ENCODE assay signal across 1 cellular context in the genomic region with DNA sequence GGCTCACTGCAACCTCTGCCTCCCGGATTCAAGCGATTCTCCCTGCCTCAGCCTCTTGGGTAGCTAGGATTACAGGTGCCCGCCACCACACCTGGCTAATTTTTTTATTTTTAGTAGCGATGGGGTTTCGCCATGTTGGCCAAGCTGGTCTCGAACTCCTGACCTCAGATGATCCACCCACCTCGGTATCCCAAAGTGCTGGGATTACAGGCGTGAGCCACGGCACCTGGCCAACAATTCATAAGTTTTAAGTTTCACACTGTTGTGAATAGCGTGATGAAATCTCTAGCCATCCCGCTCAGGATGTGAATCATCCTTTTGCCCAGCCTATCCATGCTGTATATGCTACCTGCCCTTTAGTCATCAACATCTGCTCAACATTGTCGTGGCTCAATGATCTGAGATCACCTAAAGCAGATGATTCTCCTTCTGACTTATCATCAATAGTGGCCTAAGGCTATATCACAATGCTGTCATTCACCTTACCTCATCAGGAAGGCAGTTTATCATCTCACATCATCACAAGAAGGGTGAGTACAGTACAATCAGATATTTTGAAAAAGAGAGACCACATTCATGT.
A peak's percentile ranks its signal among the peaks of the same experiment; 100 is the strongest.
TF ChIP-seq lines count a peak whose summit lies in the region.

No MANE protein-coding gene starts in this region.

TF ChIP-seq in HepG2, 621 proteins besides CTCF, POLR2A, EP300 and RAD21 (continues in another document):
- TF ChIP-seq HNRNPUL1 (IDR thresholded peaks at IDR 0.05; ENCODE audit: low read depth, low read length) (no peak), ZSCAN31 (CRISPR knock-in tag; IDR thresholded peaks at IDR 0.05; ENCODE audit: low read depth) (no peak), STAG1 (CRISPR knock-in tag; IDR thresholded peaks at IDR 0.05) (no peak), CEBPB (IDR thresholded peaks at IDR 0.05; ENCODE audit: borderline replicate concordance, low read depth, low read length) (0 out of 2 replicates have a peak, but pooled peaks have one; percentile 34), HNF4A (CRISPR knock-in tag; IDR thresholded peaks at IDR 0.05) (no peak), HMG20A (CRISPR knock-in tag; IDR thresholded peaks at IDR 0.05; ENCODE audit: borderline replicate concordance) (no peak), HOXA7 (CRISPR knock-in tag; IDR thresholded peaks at IDR 0.05) (no peak), ZIK1 (CRISPR knock-in tag; IDR thresholded peaks at IDR 0.05; ENCODE audit: borderline replicate concordance, low read depth) (no peak), ZNF780A (CRISPR knock-in tag; IDR thresholded peaks at IDR 0.05) (no peak), ZBTB38 (CRISPR knock-in tag; IDR thresholded peaks at IDR 0.05) (peak; percentile 67), ZNF10 (CRISPR knock-in tag; IDR thresholded peaks at IDR 0.05; ENCODE audit: borderline replicate concordance, low read depth) (no peak), NFYB (CRISPR knock-in tag; IDR thresholded peaks at IDR 0.05) (no peak), TAF15 (IDR thresholded peaks at IDR 0.05; ENCODE audit: low read depth, low read length, poor library complexity, severe bottlenecking) (no peak), NFKB2 (CRISPR knock-in tag; IDR thresholded peaks at IDR 0.05; ENCODE audit: borderline replicate concordance) (no peak), SAP130 (CRISPR knock-in tag; IDR thresholded peaks at IDR 0.05; ENCODE audit: low read depth) (0 out of 2 replicates have a peak, but pooled peaks have one; percentile 34), YY1 (IDR thresholded peaks at IDR 0.05; ENCODE audit: insufficient read depth, insufficient replicate concordance, low read depth, low read length) (no peak), ZNF788 (CRISPR knock-in tag; IDR thresholded peaks at IDR 0.05; ENCODE audit: borderline replicate concordance) (no peak), HNF4G (IDR thresholded peaks at IDR 0.05; ENCODE audit: borderline replicate concordance, low read depth, low read length) (no peak), HNF4G (CRISPR knock-in tag; IDR thresholded peaks at IDR 0.05; ENCODE audit: borderline replicate concordance, low read depth) (no peak), CEBPG (CRISPR knock-in tag; IDR thresholded peaks at IDR 0.05) (peak; percentile 19; the same call in 1 of the 2 replicates), RFXAP (CRISPR knock-in tag; IDR thresholded peaks at IDR 0.05; ENCODE audit: borderline replicate concordance) (no peak), IRF2 (CRISPR knock-in tag; IDR thresholded peaks at IDR 0.05) (no peak), FOSL2 (CRISPR knock-in tag; IDR thresholded peaks at IDR 0.05) (peak; percentile 89), PHF21A (CRISPR knock-in tag; IDR thresholded peaks at IDR 0.05) (no peak), RELA (CRISPR knock-in tag; IDR thresholded peaks at IDR 0.05) (no peak), ZNF121 (CRISPR knock-in tag; IDR thresholded peaks at IDR 0.05) (0 out of 2 replicates have a peak, but pooled peaks have one; percentile 35)
- TF ChIP-seq, protein P1, sequence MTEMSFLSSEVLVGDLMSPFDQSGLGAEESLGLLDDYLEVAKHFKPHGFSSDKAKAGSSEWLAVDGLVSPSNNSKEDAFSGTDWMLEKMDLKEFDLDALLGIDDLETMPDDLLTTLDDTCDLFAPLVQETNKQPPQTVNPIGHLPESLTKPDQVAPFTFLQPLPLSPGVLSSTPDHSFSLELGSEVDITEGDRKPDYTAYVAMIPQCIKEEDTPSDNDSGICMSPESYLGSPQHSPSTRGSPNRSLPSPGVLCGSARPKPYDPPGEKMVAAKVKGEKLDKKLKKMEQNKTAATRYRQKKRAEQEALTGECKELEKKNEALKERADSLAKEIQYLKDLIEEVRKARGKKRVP (CRISPR knock-in tag; IDR thresholded peaks at IDR 0.05), result peak in 1 of 2 experiments; percentile 67; a peak in 1 of 4 replicates
- TF ChIP-seq, protein P2, sequence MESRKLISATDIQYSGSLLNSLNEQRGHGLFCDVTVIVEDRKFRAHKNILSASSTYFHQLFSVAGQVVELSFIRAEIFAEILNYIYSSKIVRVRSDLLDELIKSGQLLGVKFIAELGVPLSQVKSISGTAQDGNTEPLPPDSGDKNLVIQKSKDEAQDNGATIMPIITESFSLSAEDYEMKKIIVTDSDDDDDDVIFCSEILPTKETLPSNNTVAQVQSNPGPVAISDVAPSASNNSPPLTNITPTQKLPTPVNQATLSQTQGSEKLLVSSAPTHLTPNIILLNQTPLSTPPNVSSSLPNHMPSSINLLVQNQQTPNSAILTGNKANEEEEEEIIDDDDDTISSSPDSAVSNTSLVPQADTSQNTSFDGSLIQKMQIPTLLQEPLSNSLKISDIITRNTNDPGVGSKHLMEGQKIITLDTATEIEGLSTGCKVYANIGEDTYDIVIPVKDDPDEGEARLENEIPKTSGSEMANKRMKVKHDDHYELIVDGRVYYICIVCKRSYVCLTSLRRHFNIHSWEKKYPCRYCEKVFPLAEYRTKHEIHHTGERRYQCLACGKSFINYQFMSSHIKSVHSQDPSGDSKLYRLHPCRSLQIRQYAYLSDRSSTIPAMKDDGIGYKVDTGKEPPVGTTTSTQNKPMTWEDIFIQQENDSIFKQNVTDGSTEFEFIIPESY (CRISPR knock-in tag; IDR thresholded peaks at IDR 0.05), result peak; percentile 75; the same call in 1 of the 2 replicates
- TF ChIP-seq, protein P3, sequence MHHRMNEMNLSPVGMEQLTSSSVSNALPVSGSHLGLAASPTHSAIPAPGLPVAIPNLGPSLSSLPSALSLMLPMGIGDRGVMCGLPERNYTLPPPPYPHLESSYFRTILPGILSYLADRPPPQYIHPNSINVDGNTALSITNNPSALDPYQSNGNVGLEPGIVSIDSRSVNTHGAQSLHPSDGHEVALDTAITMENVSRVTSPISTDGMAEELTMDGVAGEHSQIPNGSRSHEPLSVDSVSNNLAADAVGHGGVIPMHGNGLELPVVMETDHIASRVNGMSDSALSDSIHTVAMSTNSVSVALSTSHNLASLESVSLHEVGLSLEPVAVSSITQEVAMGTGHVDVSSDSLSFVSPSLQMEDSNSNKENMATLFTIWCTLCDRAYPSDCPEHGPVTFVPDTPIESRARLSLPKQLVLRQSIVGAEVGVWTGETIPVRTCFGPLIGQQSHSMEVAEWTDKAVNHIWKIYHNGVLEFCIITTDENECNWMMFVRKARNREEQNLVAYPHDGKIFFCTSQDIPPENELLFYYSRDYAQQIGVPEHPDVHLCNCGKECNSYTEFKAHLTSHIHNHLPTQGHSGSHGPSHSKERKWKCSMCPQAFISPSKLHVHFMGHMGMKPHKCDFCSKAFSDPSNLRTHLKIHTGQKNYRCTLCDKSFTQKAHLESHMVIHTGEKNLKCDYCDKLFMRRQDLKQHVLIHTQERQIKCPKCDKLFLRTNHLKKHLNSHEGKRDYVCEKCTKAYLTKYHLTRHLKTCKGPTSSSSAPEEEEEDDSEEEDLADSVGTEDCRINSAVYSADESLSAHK (CRISPR knock-in tag; IDR thresholded peaks at IDR 0.05; ENCODE audit: borderline replicate concordance), result no peak
- TF ChIP-seq, protein P4, sequence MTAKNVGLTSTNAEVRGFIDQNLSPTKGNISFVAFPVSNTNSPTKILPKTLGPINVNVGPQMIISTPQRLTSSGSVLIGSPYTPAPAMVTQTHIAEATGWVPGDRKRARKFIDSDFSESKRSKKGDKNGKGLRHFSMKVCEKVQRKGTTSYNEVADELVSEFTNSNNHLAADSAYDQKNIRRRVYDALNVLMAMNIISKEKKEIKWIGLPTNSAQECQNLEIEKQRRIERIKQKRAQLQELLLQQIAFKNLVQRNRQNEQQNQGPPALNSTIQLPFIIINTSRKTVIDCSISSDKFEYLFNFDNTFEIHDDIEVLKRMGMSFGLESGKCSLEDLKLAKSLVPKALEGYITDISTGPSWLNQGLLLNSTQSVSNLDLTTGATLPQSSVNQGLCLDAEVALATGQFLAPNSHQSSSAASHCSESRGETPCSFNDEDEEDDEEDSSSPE (CRISPR knock-in tag; IDR thresholded peaks at IDR 0.05), result no peak
- TF ChIP-seq, protein P5, sequence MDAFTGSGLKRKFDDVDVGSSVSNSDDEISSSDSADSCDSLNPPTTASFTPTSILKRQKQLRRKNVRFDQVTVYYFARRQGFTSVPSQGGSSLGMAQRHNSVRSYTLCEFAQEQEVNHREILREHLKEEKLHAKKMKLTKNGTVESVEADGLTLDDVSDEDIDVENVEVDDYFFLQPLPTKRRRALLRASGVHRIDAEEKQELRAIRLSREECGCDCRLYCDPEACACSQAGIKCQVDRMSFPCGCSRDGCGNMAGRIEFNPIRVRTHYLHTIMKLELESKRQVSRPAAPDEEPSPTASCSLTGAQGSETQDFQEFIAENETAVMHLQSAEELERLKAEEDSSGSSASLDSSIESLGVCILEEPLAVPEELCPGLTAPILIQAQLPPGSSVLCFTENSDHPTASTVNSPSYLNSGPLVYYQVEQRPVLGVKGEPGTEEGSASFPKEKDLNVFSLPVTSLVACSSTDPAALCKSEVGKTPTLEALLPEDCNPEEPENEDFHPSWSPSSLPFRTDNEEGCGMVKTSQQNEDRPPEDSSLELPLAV (CRISPR knock-in tag; conservative IDR thresholded peaks at IDR 0.05; ENCODE audit: low read depth), result no peak
- TF ChIP-seq, protein P6, sequence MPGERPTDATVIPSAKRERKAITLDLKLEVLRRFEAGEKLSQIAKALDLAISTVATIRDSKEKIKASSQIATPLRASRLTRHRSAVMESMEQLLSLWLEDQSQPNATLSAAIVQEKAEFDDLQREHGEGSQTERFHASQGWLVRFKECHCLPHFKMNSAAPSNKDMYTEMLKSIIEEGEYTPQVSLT (CRISPR knock-in tag; IDR thresholded peaks at IDR 0.05; ENCODE audit: borderline replicate concordance, low read depth), result no peak
- TF ChIP-seq, protein P7, sequence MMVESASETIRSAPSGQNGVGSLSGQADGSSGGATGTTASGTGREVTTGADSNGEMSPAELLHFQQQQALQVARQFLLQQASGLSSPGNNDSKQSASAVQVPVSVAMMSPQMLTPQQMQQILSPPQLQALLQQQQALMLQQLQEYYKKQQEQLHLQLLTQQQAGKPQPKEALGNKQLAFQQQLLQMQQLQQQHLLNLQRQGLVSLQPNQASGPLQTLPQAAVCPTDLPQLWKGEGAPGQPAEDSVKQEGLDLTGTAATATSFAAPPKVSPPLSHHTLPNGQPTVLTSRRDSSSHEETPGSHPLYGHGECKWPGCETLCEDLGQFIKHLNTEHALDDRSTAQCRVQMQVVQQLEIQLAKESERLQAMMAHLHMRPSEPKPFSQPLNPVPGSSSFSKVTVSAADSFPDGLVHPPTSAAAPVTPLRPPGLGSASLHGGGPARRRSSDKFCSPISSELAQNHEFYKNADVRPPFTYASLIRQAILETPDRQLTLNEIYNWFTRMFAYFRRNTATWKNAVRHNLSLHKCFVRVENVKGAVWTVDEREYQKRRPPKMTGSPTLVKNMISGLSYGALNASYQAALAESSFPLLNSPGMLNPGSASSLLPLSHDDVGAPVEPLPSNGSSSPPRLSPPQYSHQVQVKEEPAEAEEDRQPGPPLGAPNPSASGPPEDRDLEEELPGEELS (CRISPR knock-in tag; IDR thresholded peaks at IDR 0.05), result no peak
- TF ChIP-seq, protein P8, sequence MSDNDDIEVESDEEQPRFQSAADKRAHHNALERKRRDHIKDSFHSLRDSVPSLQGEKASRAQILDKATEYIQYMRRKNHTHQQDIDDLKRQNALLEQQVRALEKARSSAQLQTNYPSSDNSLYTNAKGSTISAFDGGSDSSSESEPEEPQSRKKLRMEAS (IDR thresholded peaks at IDR 0.05), result no peak
- TF ChIP-seq, protein P9, sequence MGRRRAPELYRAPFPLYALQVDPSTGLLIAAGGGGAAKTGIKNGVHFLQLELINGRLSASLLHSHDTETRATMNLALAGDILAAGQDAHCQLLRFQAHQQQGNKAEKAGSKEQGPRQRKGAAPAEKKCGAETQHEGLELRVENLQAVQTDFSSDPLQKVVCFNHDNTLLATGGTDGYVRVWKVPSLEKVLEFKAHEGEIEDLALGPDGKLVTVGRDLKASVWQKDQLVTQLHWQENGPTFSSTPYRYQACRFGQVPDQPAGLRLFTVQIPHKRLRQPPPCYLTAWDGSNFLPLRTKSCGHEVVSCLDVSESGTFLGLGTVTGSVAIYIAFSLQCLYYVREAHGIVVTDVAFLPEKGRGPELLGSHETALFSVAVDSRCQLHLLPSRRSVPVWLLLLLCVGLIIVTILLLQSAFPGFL (CRISPR knock-in tag; IDR thresholded peaks at IDR 0.05), result no peak
- TF ChIP-seq, protein P10, sequence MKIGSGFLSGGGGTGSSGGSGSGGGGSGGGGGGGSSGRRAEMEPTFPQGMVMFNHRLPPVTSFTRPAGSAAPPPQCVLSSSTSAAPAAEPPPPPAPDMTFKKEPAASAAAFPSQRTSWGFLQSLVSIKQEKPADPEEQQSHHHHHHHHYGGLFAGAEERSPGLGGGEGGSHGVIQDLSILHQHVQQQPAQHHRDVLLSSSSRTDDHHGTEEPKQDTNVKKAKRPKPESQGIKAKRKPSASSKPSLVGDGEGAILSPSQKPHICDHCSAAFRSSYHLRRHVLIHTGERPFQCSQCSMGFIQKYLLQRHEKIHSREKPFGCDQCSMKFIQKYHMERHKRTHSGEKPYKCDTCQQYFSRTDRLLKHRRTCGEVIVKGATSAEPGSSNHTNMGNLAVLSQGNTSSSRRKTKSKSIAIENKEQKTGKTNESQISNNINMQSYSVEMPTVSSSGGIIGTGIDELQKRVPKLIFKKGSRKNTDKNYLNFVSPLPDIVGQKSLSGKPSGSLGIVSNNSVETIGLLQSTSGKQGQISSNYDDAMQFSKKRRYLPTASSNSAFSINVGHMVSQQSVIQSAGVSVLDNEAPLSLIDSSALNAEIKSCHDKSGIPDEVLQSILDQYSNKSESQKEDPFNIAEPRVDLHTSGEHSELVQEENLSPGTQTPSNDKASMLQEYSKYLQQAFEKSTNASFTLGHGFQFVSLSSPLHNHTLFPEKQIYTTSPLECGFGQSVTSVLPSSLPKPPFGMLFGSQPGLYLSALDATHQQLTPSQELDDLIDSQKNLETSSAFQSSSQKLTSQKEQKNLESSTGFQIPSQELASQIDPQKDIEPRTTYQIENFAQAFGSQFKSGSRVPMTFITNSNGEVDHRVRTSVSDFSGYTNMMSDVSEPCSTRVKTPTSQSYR (CRISPR knock-in tag; IDR thresholded peaks at IDR 0.05; ENCODE audit: borderline replicate concordance), result no peak
- TF ChIP-seq, protein P11, sequence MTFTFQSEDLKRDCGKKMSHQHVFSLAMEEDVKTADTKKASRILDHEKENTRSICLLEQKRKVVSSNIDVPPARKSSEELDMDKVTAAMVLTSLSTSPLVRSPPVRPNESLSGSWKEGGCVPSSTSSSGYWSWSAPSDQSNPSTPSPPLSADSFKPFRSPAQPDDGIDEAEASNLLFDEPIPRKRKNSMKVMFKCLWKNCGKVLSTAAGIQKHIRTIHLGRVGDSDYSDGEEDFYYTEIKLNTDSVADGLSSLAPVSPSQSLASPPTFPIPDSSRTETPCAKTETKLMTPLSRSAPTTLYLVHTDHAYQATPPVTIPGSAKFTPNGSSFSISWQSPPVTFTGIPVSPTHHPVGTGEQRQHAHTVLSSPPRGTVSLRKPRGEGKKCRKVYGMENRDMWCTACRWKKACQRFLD (CRISPR knock-in tag; IDR thresholded peaks at IDR 0.05; ENCODE audit: borderline replicate concordance), result no peak
- TF ChIP-seq, protein P12, sequence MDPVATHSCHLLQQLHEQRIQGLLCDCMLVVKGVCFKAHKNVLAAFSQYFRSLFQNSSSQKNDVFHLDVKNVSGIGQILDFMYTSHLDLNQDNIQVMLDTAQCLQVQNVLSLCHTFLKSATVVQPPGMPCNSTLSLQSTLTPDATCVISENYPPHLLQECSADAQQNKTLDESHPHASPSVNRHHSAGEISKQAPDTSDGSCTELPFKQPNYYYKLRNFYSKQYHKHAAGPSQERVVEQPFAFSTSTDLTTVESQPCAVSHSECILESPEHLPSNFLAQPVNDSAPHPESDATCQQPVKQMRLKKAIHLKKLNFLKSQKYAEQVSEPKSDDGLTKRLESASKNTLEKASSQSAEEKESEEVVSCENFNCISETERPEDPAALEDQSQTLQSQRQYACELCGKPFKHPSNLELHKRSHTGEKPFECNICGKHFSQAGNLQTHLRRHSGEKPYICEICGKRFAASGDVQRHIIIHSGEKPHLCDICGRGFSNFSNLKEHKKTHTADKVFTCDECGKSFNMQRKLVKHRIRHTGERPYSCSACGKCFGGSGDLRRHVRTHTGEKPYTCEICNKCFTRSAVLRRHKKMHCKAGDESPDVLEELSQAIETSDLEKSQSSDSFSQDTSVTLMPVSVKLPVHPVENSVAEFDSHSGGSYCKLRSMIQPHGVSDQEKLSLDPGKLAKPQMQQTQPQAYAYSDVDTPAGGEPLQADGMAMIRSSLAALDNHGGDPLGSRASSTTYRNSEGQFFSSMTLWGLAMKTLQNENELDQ (CRISPR knock-in tag; IDR thresholded peaks at IDR 0.05; ENCODE audit: borderline replicate concordance), result no peak
